In the genomic region with DNA sequence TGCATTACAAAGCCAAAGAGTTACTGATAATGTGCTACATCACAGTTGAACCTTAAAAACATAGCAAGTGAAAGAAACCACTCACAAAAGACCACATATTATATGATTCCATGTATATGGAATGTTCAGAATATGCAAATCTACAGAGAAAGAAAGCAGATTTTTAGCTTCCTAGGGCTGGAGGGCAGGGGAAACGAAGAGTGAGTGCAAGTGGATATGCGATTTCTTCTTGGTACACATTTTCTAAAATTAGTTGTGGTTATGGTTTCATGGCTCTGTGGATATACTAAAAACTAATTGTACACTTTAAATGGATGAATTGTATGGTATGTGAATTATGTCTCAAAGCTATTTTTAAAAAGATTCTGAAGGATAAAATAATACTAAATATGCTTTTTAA, we compare ENCODE assay signal across 20 cellular contexts. TPM values are rescaled to one million over a fixed set of nuclear protein-coding genes. Genes with fewer than 3 reads are reported as not detected.
DNase-seq lines count a peak whose midpoint lies in the region; ATAC-seq, FAIRE-seq and TF ChIP-seq lines count a peak whose summit lies in the region.
"Had no signal": no experiment of that assay in that cellular context is flagged by ENCODE, and none has a peak within 500 bp of the region (broad histone marks: within the 10 kb centered on the region; RNA-seq: fewer than 3 reads in every experiment).

No MANE protein-coding gene starts in this region.

- peaks cover 30% of the 10 kb centered on the region for H3K4me1 ChIP-seq in KMS-11 (ENCODE audit: low read depth, poor library complexity, severe bottlenecking)
- H3K4me1 ChIP-seq in GM12878 (ENCODE audit: control insufficient read depth, insufficient read depth, low read length), result peaks cover 9% of the 10 kb centered on the region
- H3K4me1 ChIP-seq in GM23338 (ENCODE audit: insufficient read depth), result peaks cover 7% of the 10 kb centered on the region

- intact Hi-C loops in GM12878 (cut with micrococcal nuclease; ENCODE audit: unreplicated experiment), result loop anchor here (10.0 kb wide), 1 partner anchor 529 kb away; no protein-coding TSS in a partner anchor

- BruUV-seq in GM12878 (replicated peaks; lab: Mats Ljungman, UMichigan), result no TSS peak

- H3F3A ChIP-seq in GM23338 (replicated peaks; ENCODE audit: low read depth), result peaks cover 2% of the 10 kb centered on the region; the same call in 1 of the 2 replicates

- 0 out of 2 replicates have a peak, but pooled peaks cover 4% of the 10 kb centered on the region for H3K9me2 ChIP-seq in GM23338 (ENCODE audit: insufficient read depth)

- H3K36me3 Mint-ChIP-seq in osteocyte (ENCODE audit: unreplicated experiment) (no peaks in the 10 kb centered on the region), GM23338 (ENCODE audit: low read depth) (no peaks in the 10 kb centered on the region)

- H3K79me2 ChIP-seq in KMS-11 (ENCODE audit: insufficient read depth, low read depth) (no peaks in the 10 kb centered on the region), GM12878 (ENCODE audit: control insufficient read depth, insufficient read depth, low read length) (peaks cover 5% of the 10 kb centered on the region), GM23338 (replicated peaks; ENCODE audit: insufficient read depth) (peaks cover under 1% of the 10 kb centered on the region; the same call in 1 of the 2 replicates)

- 48% methylated on average over 2 of the region's 2 CpGs for WGBS in GM12878 (ENCODE audit: insufficient coverage, insufficient replicate concordance, low lambda C conversion rate, missing lambda C conversion rate)

- TF ChIP-seq POLR2A in GM12878 (IDR thresholded peaks at IDR 0.05; ENCODE audit: low read depth, low read length), result no peak

- peaks cover 6% of the 10 kb centered on the region; the same call in 2 of the 3 replicates for H3K9me3 ChIP-seq in GM12878 (replicated peaks; ENCODE audit: control insufficient read depth, insufficient read depth, low read length)
- H3K9me3 ChIP-seq: HAP-1, SJSA1 had no signal

- RAD21 ChIA-PET in GM12878 (lab: Charles Lee; ENCODE audit: unreplicated experiment), result interaction anchor here (0.9 kb wide), 1 partner anchor 13 kb away, joined by 3 read pairs; no protein-coding TSS in a partner anchor

- POLR2A ChIA-PET in GM12878 (lab: Charles Lee), result interaction anchor here (1.2 kb wide), 1 partner anchor 18 kb away, joined by 3 read pairs; no protein-coding TSS in a partner anchor

- H3K27me3 ChIP-seq in KMS-11 (ENCODE audit: insufficient read depth, low read depth) (no peaks in the 10 kb centered on the region), GM12878 (replicated peaks in 1 of 2; ENCODE audit: control insufficient read depth in 2 of 2, insufficient read depth in 2 of 2, low read length in 1 of 2) (no peaks in the 10 kb centered on the region), GM23338 (ENCODE audit: insufficient read depth) (no peaks in the 10 kb centered on the region)
- H3K27me3 ChIP-seq: SJSA1 had no signal

- ATAC-seq in GM12878, result no peak
- ATAC-seq in GM23338, result no peak
- ATAC-seq in GM18907 (IDR thresholded peaks at IDR 0.05; ENCODE audit: unreplicated experiment), result no peak
- no peak for ATAC-seq in GM19324 (IDR thresholded peaks at IDR 0.05; ENCODE audit: low FRiP score, unreplicated experiment)

- no peak for FAIRE-seq in GM12878 (lab: Jason Lieb, UNC)
- FAIRE-seq: D721Med had no signal

- H3K4me2 ChIP-seq in KMS-11 (peak overlapping the region; percentile 42), GM12878 (ENCODE audit: control insufficient read depth, insufficient read depth) (no peak overlapping the region), GM23338 (no peak overlapping the region)
- H3K4me2 ChIP-seq: PC-9 had no signal

- DNase-seq in EH (ENCODE audit: low read depth) (peak; percentile 26), GM12878 (ENCODE audit: low read depth, low spot score) (no peak), osteocyte (ENCODE audit: extremely low spot score, unreplicated experiment) (no peak), GM23338 (ENCODE audit: low spot score) (no peak)
- DNase-seq: Kasumi-1, NCI-H1417, NCI-H187, NCI-H2107, NCI-H524, PC-9, SW 1271 had no signal

- in situ Hi-C loops in GM12878 (cut with MboI), result no loop called here

- peak overlapping the region; percentile 75 for H3K27ac Mint-ChIP-seq in osteocyte (ENCODE audit: unreplicated experiment)
- no peak overlapping the region for H3K27ac Mint-ChIP-seq in GM23338
- H3K27ac Mint-ChIP-seq: IgD-negative memory B cell had no signal

- H3K4me3 Mint-ChIP-seq in osteocyte (ENCODE audit: unreplicated experiment), result no peak overlapping the region
- H3K4me3 Mint-ChIP-seq in GM23338, result no peak overlapping the region

- H3K27ac ChIP-seq in KMS-11 (no peak overlapping the region), GM12878 (ENCODE audit: control insufficient read depth, insufficient read depth) (no peak overlapping the region), GM23338 (ENCODE audit: low read depth) (no peak overlapping the region)
- H3K27ac ChIP-seq: C4-2B, HL-60, PC-9, SJSA1 had no signal

- H3K9ac ChIP-seq in KMS-11 (no peak overlapping the region), GM12878 (ENCODE audit: control insufficient read depth, insufficient read depth, low read length) (no peak overlapping the region)

- H3K36me3 ChIP-seq in KMS-11 (ENCODE audit: insufficient read depth) (no peaks in the 10 kb centered on the region), GM12878 (ENCODE audit: control insufficient read depth in 2 of 2, insufficient read depth in 2 of 2, low read length in 1 of 2) (no peaks in the 10 kb centered on the region), GM23338 (ENCODE audit: insufficient read depth) (no peaks in the 10 kb centered on the region)
- H3K36me3 ChIP-seq: HAP-1 had no signal

- CTCF ChIA-PET in GM12878 (lab: Yijun Ruan, JAX), result interaction anchor here (0.6 to 2.0 kb wide), 4 partner anchors 12 to 126 kb away, joined by 3 to 9 read pairs (median 3); no protein-coding TSS in a partner anchor

- H3K4me3 ChIP-seq in KMS-11 (IDR thresholded peaks at IDR 0.05; ENCODE audit: insufficient read depth, low read depth, low read length) (no peak overlapping the region), GM12878 (no peak overlapping the region), GM23338 (no peak overlapping the region)
- H3K4me3 ChIP-seq: HAP-1, PC-9, SJSA1 had no signal

- SMC1A ChIA-PET in GM12878 (lab: Charles Lee; ENCODE audit: uncharacterized antibody, unreplicated experiment), result interaction anchor here (1.0 to 3.8 kb wide), 2 partner anchors 12 kb away, joined by 3 to 21 read pairs; no protein-coding TSS in a partner anchor

- TF ChIP-seq CTCF in KMS-11 (conservative IDR thresholded peaks at IDR 0.05; ENCODE audit: low read depth, low read length) (no peak), GM12878 (IDR thresholded peaks at IDR 0.05 in 2 of 3, conservative IDR thresholded peaks at IDR 0.05 in 1 of 3; ENCODE audit: control insufficient read depth in 2 of 3, extremely low read depth in 1 of 3, insufficient read depth in 1 of 3, low read depth in 3 of 3, low read length in 3 of 3) (no peak), osteocyte (IDR thresholded peaks at IDR 0.05) (no peak), GM23338 (conservative IDR thresholded peaks at IDR 0.05; ENCODE audit: low read depth in 2 of 2) (no peak)

- no peaks in the 10 kb centered on the region for H3K27me3 Mint-ChIP-seq in osteocyte (ENCODE audit: unreplicated experiment)
- H3K27me3 Mint-ChIP-seq in GM23338 (ENCODE audit: insufficient read depth, low read depth, poor library complexity), result peaks cover 5% of the 10 kb centered on the region

- H3K4me1 Mint-ChIP-seq in osteocyte (ENCODE audit: unreplicated experiment), result peaks cover 37% of the 10 kb centered on the region
- peaks cover 19% of the 10 kb centered on the region for H3K4me1 Mint-ChIP-seq in GM23338

- no peak for TF ChIP-seq RAD21 in GM12878 (IDR thresholded peaks at IDR 0.05; ENCODE audit: insufficient read depth, low read depth, low read length)

- TF ChIP-seq EP300 in GM12878 (IDR thresholded peaks at IDR 0.05; ENCODE audit: borderline replicate concordance in 1 of 2, control insufficient read depth in 1 of 2, low read depth in 2 of 2, low read length in 2 of 2), result no peak

- H2AFZ ChIP-seq in KMS-11 (ENCODE audit: low read depth) (no peak overlapping the region), GM12878 (ENCODE audit: control insufficient read depth, low read depth, low read length) (peak overlapping the region; percentile 30), GM23338 (no peak overlapping the region)
- H2AFZ ChIP-seq: PC-9 had no signal

- H3K9me3 Mint-ChIP-seq in osteocyte (ENCODE audit: unreplicated experiment) (no peaks in the 10 kb centered on the region), GM23338 (peaks cover 8% of the 10 kb centered on the region)
- H3K9me3 Mint-ChIP-seq: IgD-negative memory B cell had no signal

- H4K20me1 ChIP-seq in KMS-11 (ENCODE audit: insufficient read depth) (no peaks in the 10 kb centered on the region), GM12878 (ENCODE audit: control insufficient read depth, insufficient read depth) (no peaks in the 10 kb centered on the region), GM23338 (replicated peaks; ENCODE audit: insufficient read depth) (no peaks in the 10 kb centered on the region)

TF ChIP-seq in GM12878, 131 proteins besides CTCF, POLR2A, EP300 and RAD21 (continues in another document):
- peak; percentile 62; the same call in 1 of the 2 replicates for TF ChIP-seq RUNX3 (IDR thresholded peaks at IDR 0.05; ENCODE audit: low read length)
- TF ChIP-seq ZNF274 (IDR thresholded peaks at IDR 0.05; ENCODE audit: insufficient read depth, insufficient read length), result no peak

TF ChIP-seq in GM23338, 12 proteins besides CTCF, POLR2A, EP300 and RAD21 (continues in another document):
- TF ChIP-seq CREB1 (CRISPR knock-in tag; IDR thresholded peaks at IDR 0.05; ENCODE audit: low read depth), result no peak

RNA-seq across cellular contexts. Expression of a gene that starts 4.0 kb away (rescaled TPM):
- 223 and 227 TPM in 2 replicates for total RNA-seq in GM12878 (2013; cell fraction: nucleolus; rRNA removed)
- total RNA-seq in GM12878 (2014; rRNA removed) (32.4 and 36.5 TPM in 2 replicates), GM12878 (2014; rRNA removed; fragmentation: Illumina TruSeq; extraction: Trizol) (50.6 and 51.0 TPM in 2 replicates), GM12878 (2021) (42.4 and 43.1 TPM in 2 replicates), osteocyte (39.2 and 39.8 TPM in 2 replicates)
- polyA plus RNA-seq in GM12878 (2011; ENCODE audit: low read depth), result 32.0 TPM
- polyA plus RNA-seq in GM12878 (2011; rRNA removed) (59.5 and 88.2 TPM in 2 replicates), GM12878 (2014; fragmentation: Illumina TruSeq; extraction: Trizol) (40.0 and 49.0 TPM in 2 replicates), GM12878 (2014; fragmentation: Nextera tagmentation; extraction: Ambion mirVana) (10 to 100 TPM; 21.4 to 21.8 TPM), GM12878 (2014; rRNA removed) (23.5 and 25.6 TPM in 2 replicates), GM12878 (2016; fragmentation: Nextera tagmentation; extraction: Ambion mirVana) (10 to 100 TPM; 58.0 to 62.2 TPM), GM23338 (2016; fragmentation: Nextera tagmentation; extraction: Ambion mirVana) (4.5 and 6.4 TPM in 2 replicates)
- polyA plus RNA-seq in GM12878 (2011; cell fraction: cytosol; rRNA removed), result 21.0 and 27.0 TPM in 2 replicates
- polyA plus RNA-seq in GM12878 (2011; cell fraction: nucleus; rRNA removed), result 32.3 and 34.5 TPM in 2 replicates
- polyA plus RNA-seq in GM12878 (2012), result 35.4 and 54.7 TPM in 2 replicates
- polyA minus RNA-seq in GM12878 (2011; rRNA and poly(A)+ RNA removed), result 72.0 and 82.2 TPM in 2 replicates
- 19.9 and 22.7 TPM in 2 replicates for polyA minus RNA-seq in GM12878 (2011; cell fraction: cytosol; rRNA and poly(A)+ RNA removed)
- 87.9 and 109 TPM in 2 replicates for polyA minus RNA-seq in GM12878 (2011; cell fraction: nucleus; rRNA and poly(A)+ RNA removed)
- total RNA-seq in GM23338 (2014; rRNA removed; shearing (Covaris generic)), result 12.2 and 18.7 TPM in 2 replicates
